19 cellular contexts compared by ENCODE assay signal in the genomic region with DNA sequence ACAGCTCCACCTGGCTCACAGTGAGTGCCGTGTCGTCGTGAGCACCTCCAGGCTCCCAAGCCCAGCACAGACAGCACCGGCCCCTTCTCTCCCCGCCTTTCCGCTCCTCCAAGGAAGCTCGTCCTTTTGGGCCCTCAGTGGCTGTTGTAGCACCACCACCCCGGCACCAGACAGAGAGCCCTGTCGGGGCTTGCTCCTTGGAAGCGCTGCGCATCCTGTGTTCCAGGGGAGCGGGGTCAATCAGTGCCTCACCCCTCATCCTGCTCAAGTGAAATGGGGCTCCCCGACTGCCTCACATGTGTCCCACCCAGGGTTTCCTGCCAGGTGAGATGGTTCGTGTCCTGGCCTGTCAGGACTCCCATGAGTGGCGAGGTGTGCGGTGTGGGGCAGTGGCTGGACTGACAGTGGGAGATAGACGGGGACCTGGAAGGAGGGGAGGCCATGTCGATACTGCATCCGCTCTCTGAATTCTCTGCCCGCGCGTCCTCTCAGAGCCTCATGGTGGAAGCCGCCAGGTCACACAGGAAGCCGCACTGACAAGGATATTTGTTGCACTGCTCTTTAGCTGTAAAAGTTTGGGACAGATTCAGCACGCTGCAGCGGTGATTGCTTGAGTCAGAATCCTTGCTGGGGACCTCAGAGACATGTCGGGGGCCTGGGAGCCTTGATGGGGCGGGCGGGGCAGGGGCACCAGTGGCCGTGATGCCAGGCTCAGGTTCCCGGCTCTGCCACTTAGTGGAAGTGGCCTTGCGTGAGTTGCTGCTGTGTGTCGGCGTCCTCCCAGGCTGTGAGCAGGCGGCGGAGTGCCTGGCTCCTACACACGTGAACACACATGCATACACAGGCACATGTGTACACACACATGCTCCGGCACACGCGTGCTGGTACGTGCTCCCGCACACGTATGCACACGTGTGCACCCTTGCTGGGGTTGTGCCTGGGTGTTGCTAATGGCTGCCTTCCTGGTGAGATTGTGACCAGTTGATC.
DNase-seq lines count a peak whose midpoint lies in the region; ATAC-seq, FAIRE-seq and TF ChIP-seq lines count a peak whose summit lies in the region.
"Had no signal": no experiment of that assay in that cellular context is flagged by ENCODE, and none has a peak within 500 bp of the region (broad histone marks: within the 10 kb centered on the region; RNA-seq: fewer than 3 reads in every experiment).

No MANE protein-coding gene starts in this region.

- H3K79me2 ChIP-seq in trophoblast cell (ENCODE audit: control insufficient read depth, insufficient read depth, low read length, poor library complexity): no peaks in the 10 kb centered on the region

- H3K4me1 ChIP-seq in Panc1 (ENCODE audit: control insufficient read depth, insufficient read depth, low read length) (no peaks in the 10 kb centered on the region), kidney (ENCODE audit: control insufficient read depth in 1 of 2, insufficient read depth in 1 of 2, low read depth in 1 of 2, low read length in 2 of 2) (no peaks in the 10 kb centered on the region), trophoblast cell (ENCODE audit: control insufficient read depth in 1 of 2, insufficient read depth in 2 of 2, low read length in 2 of 2) (no peaks in the 10 kb centered on the region)
- H3K4me1 ChIP-seq: prostate gland had no signal

- no peak for FAIRE-seq in kidney (lab: Jason Lieb, UNC)
- FAIRE-seq: G401.6 had no signal

- H3K27me3 ChIP-seq in Panc1 (ENCODE audit: control insufficient read depth, insufficient read depth, low read length) (no peaks in the 10 kb centered on the region), trophoblast cell (ENCODE audit: insufficient read depth, low read length) (no peaks in the 10 kb centered on the region), WERI-Rb-1 (ENCODE audit: insufficient read depth, low read depth, severe bottlenecking) (no peaks in the 10 kb centered on the region)
- H3K27me3 ChIP-seq: colonic mucosa had no signal

- H3K27ac ChIP-seq in Panc1 (ENCODE audit: low read length): no peak overlapping the region
- H3K27ac ChIP-seq in caudate nucleus (ENCODE audit: low read depth, low read length): peak overlapping the region; percentile 52
- no peak overlapping the region for H3K27ac ChIP-seq in kidney (ENCODE audit: low read depth in 2 of 2, low read length in 2 of 2)
- H3K27ac ChIP-seq in substantia nigra (ENCODE audit: low read depth, low read length, poor library complexity, severe bottlenecking): peak overlapping the region; percentile 2
- no peak overlapping the region for H3K27ac ChIP-seq in trophoblast cell (ENCODE audit: low read depth, low read length)
- H3K27ac ChIP-seq in WERI-Rb-1: no peak overlapping the region
- H3K27ac ChIP-seq: colonic mucosa, prostate gland, SK-N-MC had no signal

- TF ChIP-seq CTCF in Panc1 (IDR thresholded peaks at IDR 0.05) (no peak), kidney (IDR thresholded peaks at IDR 0.05; ENCODE audit: borderline replicate concordance, extremely low read depth, insufficient read depth) (no peak), WERI-Rb-1 (IDR thresholded peaks at IDR 0.05; ENCODE audit: low read depth, low read length) (no peak)

- no peak overlapping the region for H2AK5ac ChIP-seq in trophoblast cell (ENCODE audit: low read length)

- H4K12ac ChIP-seq in trophoblast cell (ENCODE audit: low read depth, low read length): no peak overlapping the region

- CTCF ChIA-PET in Panc1 (lab: Charles Lee): no interaction called here

- H3K4me3 ChIP-seq in Panc1 (ENCODE audit: low read depth in 2 of 2, low read length in 2 of 2) (no peak overlapping the region), kidney (ENCODE audit: low read length in 2 of 2) (no peak overlapping the region), trophoblast cell (ENCODE audit: low read depth, low read length) (no peak overlapping the region), WERI-Rb-1 (ENCODE audit: low read depth, low read length) (no peak overlapping the region)
- H3K4me3 ChIP-seq: colonic mucosa, prostate gland, SK-N-MC, smooth muscle cell had no signal

- H3K9ac ChIP-seq in kidney (ENCODE audit: low read length in 2 of 2) (no peak overlapping the region), trophoblast cell (ENCODE audit: low read length) (no peak overlapping the region)

- no peak overlapping the region for H3K4me2 ChIP-seq in trophoblast cell (ENCODE audit: low read length)
- H3K4me2 ChIP-seq: smooth muscle cell had no signal

- POLR2A ChIA-PET in Panc1 (lab: Charles Lee): no interaction called here

- no peaks in the 10 kb centered on the region for H3K79me1 ChIP-seq in trophoblast cell (ENCODE audit: low read length)

- H2BK5ac ChIP-seq in trophoblast cell (ENCODE audit: low read depth, low read length, poor library complexity): no peak overlapping the region

- no peak overlapping the region for H2BK120ac ChIP-seq in trophoblast cell (ENCODE audit: insufficient read depth, low read length, poor library complexity)

- no peak overlapping the region for H3K18ac ChIP-seq in trophoblast cell (ENCODE audit: low read length)

- in situ Hi-C loops in Panc1 (cut with HindIII; ENCODE audit: low pct_unique_long_range_greater_than_20kb, low sequenced_read_pairs): no loop called here

- H3K23ac ChIP-seq in trophoblast cell (ENCODE audit: low read length): no peak overlapping the region

- no peak overlapping the region for H4K91ac ChIP-seq in trophoblast cell (ENCODE audit: low read depth, low read length)

- no TSS peak for BruUV-seq in Panc1 (replicated peaks; lab: Mats Ljungman, UMichigan)

- H4K8ac ChIP-seq in trophoblast cell (ENCODE audit: low read depth, low read length): no peak overlapping the region

- no peak overlapping the region for H2AFZ ChIP-seq in trophoblast cell (ENCODE audit: insufficient read depth, low read length, poor library complexity)

- WGBS in trophoblast cell (ENCODE audit: extremely low coverage, insufficient coverage, insufficient read length): no CpG with 5 or more reads among the region's 44 CpGs

- no peak overlapping the region for H3K4ac ChIP-seq in trophoblast cell (ENCODE audit: low read depth, low read length)

- H3K14ac ChIP-seq in trophoblast cell (ENCODE audit: low read length): no peak overlapping the region

- H2BK12ac ChIP-seq in trophoblast cell (ENCODE audit: low read length): no peak overlapping the region

- intact Hi-C loops in Panc1 (cut with micrococcal nuclease; ENCODE audit: unreplicated experiment) (no loop called here), kidney (cut with DNase I) (no loop called here)

- H3K9me3 ChIP-seq in Panc1 (ENCODE audit: control insufficient read depth, insufficient read depth, low read depth, low read length) (no peaks in the 10 kb centered on the region), kidney (ENCODE audit: control insufficient read depth in 1 of 2, low read length in 2 of 2) (no peaks in the 10 kb centered on the region), trophoblast cell (ENCODE audit: insufficient read depth, low read depth, low read length) (peaks cover 5% of the 10 kb centered on the region), WERI-Rb-1 (ENCODE audit: severe bottlenecking) (no peaks in the 10 kb centered on the region)
- H3K9me3 ChIP-seq: colonic mucosa, prostate gland had no signal

- no peaks in the 10 kb centered on the region for H3K36me3 ChIP-seq in Panc1 (ENCODE audit: control insufficient read depth, insufficient read depth, low read length)
- no peaks in the 10 kb centered on the region for H3K36me3 ChIP-seq in kidney (ENCODE audit: control insufficient read depth in 1 of 2, insufficient read depth in 2 of 2, low read length in 2 of 2)
- peaks cover 0 to 3% of the 10 kb centered on the region in 2 experiments for H3K36me3 ChIP-seq in trophoblast cell (ENCODE audit: control insufficient read depth in 1 of 2, insufficient read depth in 2 of 2, low read length in 2 of 2)
- no peaks in the 10 kb centered on the region for H3K36me3 ChIP-seq in WERI-Rb-1
- H3K36me3 ChIP-seq: colonic mucosa, prostate gland had no signal

- ATAC-seq in Panc1: peak; percentile 27; the same call in 1 of the 2 replicates
- ATAC-seq: T-helper 17 cell had no signal

- no peak for DNase-seq in Panc1 (ENCODE audit: low read depth, low spot score)
- DNase-seq in caudate nucleus (lab: John Stamatoyannopoulos, UW): no peak
- peak; percentile 66 for DNase-seq in kidney
- DNase-seq in substantia nigra (lab: John Stamatoyannopoulos, UW): no peak
- DNase-seq in NAMALWA (ENCODE audit: low spot score): no peak
- no peak for DNase-seq in trophoblast cell
- DNase-seq in WERI-Rb-1: no peak
- DNase-seq: CD4-positive, alpha-beta memory T cell; colonic mucosa; KBM-7; MM.1S; NCI-H1436; NCI-H510A; stimulated activated CD4-positive, alpha-beta T cell treated with anti-CD3 and anti-CD28 coated beads, Interleukin-4, amount 100 ng/mL, for 1 hour had no signal

Comparison
In these comparisons a context has a peak if more than half of its experiments do, and no peak if none do; other contexts are left out.
1. H3K27ac ChIP-seq: peak in caudate nucleus (single experiment) and substantia nigra (single experiment); none in Panc1 (single experiment), kidney (0 of 2), trophoblast cell (single experiment) and WERI-Rb-1 (single experiment).